14 cellular contexts compared by ENCODE assay signal in the genomic region with DNA sequence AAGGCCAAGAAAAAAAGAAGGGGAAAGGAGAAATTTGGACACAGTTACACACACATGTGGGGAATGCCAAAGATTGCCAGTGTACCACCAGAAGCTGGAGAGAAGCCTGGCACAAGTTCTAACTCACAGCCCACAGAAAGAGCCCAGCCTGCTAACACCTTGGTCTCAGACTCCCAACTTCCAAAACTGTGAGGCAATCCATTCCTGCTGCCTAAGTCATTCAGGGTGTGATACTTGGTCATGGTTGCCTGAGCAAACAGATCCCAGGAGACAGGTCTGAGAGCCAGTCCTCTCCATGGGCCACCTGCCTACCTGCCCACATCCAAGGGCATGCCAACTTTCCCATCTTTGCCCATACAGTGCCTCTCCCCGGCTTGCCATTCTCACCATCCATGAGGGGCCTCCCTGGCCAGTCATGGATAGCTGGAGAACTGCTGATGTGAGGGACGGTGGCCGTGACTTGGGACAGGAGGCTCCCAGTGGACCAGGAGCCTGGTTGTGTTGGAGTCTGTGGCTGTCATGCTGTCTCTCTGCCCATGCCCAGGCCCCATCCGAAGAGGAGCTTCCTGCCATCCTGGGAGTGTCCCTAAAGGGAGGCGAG.
A peak's percentile ranks its signal among the peaks of the same experiment; 100 is the strongest.
DNase-seq lines count a peak whose midpoint lies in the region; ATAC-seq and TF ChIP-seq lines count a peak whose summit lies in the region.
"Had no signal": no experiment of that assay in that cellular context is flagged by ENCODE, and none has a peak within 500 bp of the region (broad histone marks: within the 10 kb centered on the region; RNA-seq: fewer than 3 reads in every experiment).

No MANE protein-coding gene starts in this region.

- H3K27ac ChIP-seq in RWPE2 (ENCODE audit: poor library complexity, severe bottlenecking) (no peak overlapping the region), foreskin keratinocyte (no peak overlapping the region), A673 (ENCODE audit: low read depth, low read length, poor library complexity, severe bottlenecking) (no peak overlapping the region)
- H3K27ac ChIP-seq: spleen had no signal

- intact Hi-C loops in A673 (cut with micrococcal nuclease; ENCODE audit: unreplicated experiment): no loop called here
- intact Hi-C loops in activated naive CD4-positive, alpha-beta T cell treated with anti-CD3 and anti-CD28 coated beads for 36 hours (cut with micrococcal nuclease): no loop called here

- peaks cover 2% of the 10 kb centered on the region for H3K4me1 Mint-ChIP-seq in activated naive CD8-positive, alpha-beta T cell treated with anti-CD3 and anti-CD28 coated beads, Interleukin-2, amount 10 ng/mL, durations not matched to agents 7 days and 5 days
- H3K4me1 Mint-ChIP-seq in activated naive CD8-positive, alpha-beta T cell treated with anti-CD3 and anti-CD28 coated beads, Interleukin-2, amount 50 U/mL, for 24 hours: no peaks in the 10 kb centered on the region
- no peaks in the 10 kb centered on the region for H3K4me1 Mint-ChIP-seq in activated naive CD4-positive, alpha-beta T cell treated with anti-CD3 and anti-CD28 coated beads for 36 hours (ENCODE audit: low read depth)

- H3K36me3 ChIP-seq in RWPE2 (ENCODE audit: low read depth): no peaks in the 10 kb centered on the region
- H3K36me3 ChIP-seq in A673 (ENCODE audit: insufficient read depth, low read length, poor library complexity, severe bottlenecking): no peaks in the 10 kb centered on the region
- H3K36me3 ChIP-seq: spleen had no signal

- H3K9me3 Mint-ChIP-seq in activated naive CD8-positive, alpha-beta T cell treated with anti-CD3 and anti-CD28 coated beads, Interleukin-2, amount 10 ng/mL, durations not matched to agents 7 days and 5 days: peaks cover 2% of the 10 kb centered on the region
- no peaks in the 10 kb centered on the region for H3K9me3 Mint-ChIP-seq in activated naive CD8-positive, alpha-beta T cell treated with anti-CD3 and anti-CD28 coated beads, Interleukin-2, amount 50 U/mL, for 24 hours
- peaks cover 2% of the 10 kb centered on the region for H3K9me3 Mint-ChIP-seq in activated naive CD4-positive, alpha-beta T cell treated with anti-CD3 and anti-CD28 coated beads for 36 hours

- H3K4me3 Mint-ChIP-seq in activated naive CD8-positive, alpha-beta T cell treated with anti-CD3 and anti-CD28 coated beads, Interleukin-2, amount 10 ng/mL, durations not matched to agents 7 days and 5 days: no peak overlapping the region
- H3K4me3 Mint-ChIP-seq in activated naive CD8-positive, alpha-beta T cell treated with anti-CD3 and anti-CD28 coated beads, Interleukin-2, amount 50 U/mL, for 24 hours: no peak overlapping the region
- no peak overlapping the region for H3K4me3 Mint-ChIP-seq in activated naive CD4-positive, alpha-beta T cell treated with anti-CD3 and anti-CD28 coated beads for 36 hours
- H3K4me3 Mint-ChIP-seq: activated T-cell treated with anti-CD3 and anti-CD28 coated beads, Interleukin-2, amount 50 U/mL, for 4 hours had no signal

- CTCF ChIA-PET in A673 (lab: Charles Lee): no interaction called here
- CTCF ChIA-PET in activated naive CD4-positive, alpha-beta T cell treated with anti-CD3 and anti-CD28 coated beads for 36 hours (lab: Charles Lee): no interaction called here

- H3K36me3 Mint-ChIP-seq in activated naive CD8-positive, alpha-beta T cell treated with anti-CD3 and anti-CD28 coated beads, Interleukin-2, amount 10 ng/mL, durations not matched to agents 7 days and 5 days: no peaks in the 10 kb centered on the region
- no peaks in the 10 kb centered on the region for H3K36me3 Mint-ChIP-seq in activated naive CD8-positive, alpha-beta T cell treated with anti-CD3 and anti-CD28 coated beads, Interleukin-2, amount 50 U/mL, for 24 hours (ENCODE audit: low read depth)
- no peaks in the 10 kb centered on the region for H3K36me3 Mint-ChIP-seq in activated naive CD4-positive, alpha-beta T cell treated with anti-CD3 and anti-CD28 coated beads for 36 hours (ENCODE audit: low read depth)

- POLR2A ChIA-PET in activated naive CD8-positive, alpha-beta T cell treated with anti-CD3 and anti-CD28 coated beads, Interleukin-2, amount 10 ng/mL, durations not matched to agents 7 days and 5 days (lab: Charles Lee): no interaction called here
- POLR2A ChIA-PET in A673 (lab: Charles Lee; ENCODE audit: low non-redundant PET): interaction anchor here (0.6 kb wide), 1 partner anchor 19 kb away, joined by 4 read pairs; no protein-coding TSS in a partner anchor

- TF ChIP-seq CTCF in RWPE2 (IDR thresholded peaks at IDR 0.05; ENCODE audit: poor library complexity, severe bottlenecking): no peak
- no peak for TF ChIP-seq CTCF in foreskin keratinocyte (conservative IDR thresholded peaks at IDR 0.05)
- TF ChIP-seq CTCF in A673 (conservative IDR thresholded peaks at IDR 0.05; ENCODE audit: low read depth, low read length): no peak

- H3K4me3 ChIP-seq in RWPE2 (ENCODE audit: severe bottlenecking): no peak overlapping the region
- no peak overlapping the region for H3K4me3 ChIP-seq in A673 (ENCODE audit: low read depth, low read length, poor library complexity, severe bottlenecking)
- H3K4me3 ChIP-seq: spleen had no signal

- peaks cover 27% of the 10 kb centered on the region for H3K27me3 Mint-ChIP-seq in activated naive CD8-positive, alpha-beta T cell treated with anti-CD3 and anti-CD28 coated beads, Interleukin-2, amount 10 ng/mL, durations not matched to agents 7 days and 5 days
- H3K27me3 Mint-ChIP-seq in activated naive CD8-positive, alpha-beta T cell treated with anti-CD3 and anti-CD28 coated beads, Interleukin-2, amount 50 U/mL, for 24 hours: peaks cover 9% of the 10 kb centered on the region
- peaks cover 17% of the 10 kb centered on the region for H3K27me3 Mint-ChIP-seq in activated naive CD4-positive, alpha-beta T cell treated with anti-CD3 and anti-CD28 coated beads for 36 hours (ENCODE audit: low read depth)

- ATAC-seq in activated naive CD8-positive, alpha-beta T cell treated with anti-CD3 and anti-CD28 coated beads, Interleukin-2, amount 10 ng/mL, durations not matched to agents 7 days and 5 days (ENCODE audit: low read depth): no peak
- ATAC-seq in activated naive CD8-positive, alpha-beta T cell treated with anti-CD3 and anti-CD28 coated beads, Interleukin-2, amount 50 U/mL, for 24 hours: no peak
- peak; percentile 96 for ATAC-seq in RWPE2 (ENCODE audit: low read depth)
- peak; percentile 48 for ATAC-seq in foreskin keratinocyte
- ATAC-seq: activated T-cell treated with anti-CD3 and anti-CD28 coated beads, Interleukin-2, amount 50 U/mL, for 4 hours had no signal

- H3K27me3 ChIP-seq in RWPE2 (ENCODE audit: insufficient read depth, poor library complexity, severe bottlenecking) (no peaks in the 10 kb centered on the region), foreskin keratinocyte (no peaks in the 10 kb centered on the region), A673 (replicated peaks; ENCODE audit: insufficient read depth, low read depth, low read length, poor library complexity) (no peaks in the 10 kb centered on the region)

- DNase-seq in activated naive CD8-positive, alpha-beta T cell treated with anti-CD3 and anti-CD28 coated beads, Interleukin-2, amount 10 ng/mL, durations not matched to agents 7 days and 5 days: peak; percentile 7
- no peak for DNase-seq in activated naive CD8-positive, alpha-beta T cell treated with anti-CD3 and anti-CD28 coated beads, Interleukin-2, amount 50 U/mL, for 24 hours
- DNase-seq in RWPE2 (ENCODE audit: low spot score) (no peak), foreskin keratinocyte (peak; percentile 25 to 66), A673 (ENCODE audit: low spot score) (no peak), NCI-H2081 (lab: John Stamatoyannopoulos, UW) (no peak)
- peak; percentile 7 for DNase-seq in stimulated activated CD8-positive, alpha-beta memory T cell treated with anti-CD3 and anti-CD28 coated beads, Interleukin-4, amount 100 ng/mL, for 48 hours
- no peak for DNase-seq in activated naive CD4-positive, alpha-beta T cell treated with anti-CD3 and anti-CD28 coated beads for 36 hours
- DNase-seq: activated CD4-positive, CD25-positive, alpha-beta regulatory T cell; activated T-cell treated with anti-CD3 and anti-CD28 coated beads, Interleukin-2, amount 50 U/mL, for 4 hours; COR-L47; cortex of kidney; midbrain; spleen had no signal

- H3K4me1 ChIP-seq in RWPE2 (ENCODE audit: insufficient read depth, poor library complexity, severe bottlenecking) (no peaks in the 10 kb centered on the region), foreskin keratinocyte (no peaks in the 10 kb centered on the region), A673 (ENCODE audit: insufficient read depth, low read length, poor library complexity, severe bottlenecking) (no peaks in the 10 kb centered on the region)

- BruUV-seq in A673 (replicated peaks; lab: Mats Ljungman, UMichigan): no TSS peak

- H3K9me3 ChIP-seq in RWPE2 (ENCODE audit: severe bottlenecking): no peaks in the 10 kb centered on the region
- peaks cover 5% of the 10 kb centered on the region for H3K9me3 ChIP-seq in A673 (ENCODE audit: low read depth, low read length, poor library complexity, severe bottlenecking)

- H3K27ac Mint-ChIP-seq in activated naive CD8-positive, alpha-beta T cell treated with anti-CD3 and anti-CD28 coated beads, Interleukin-2, amount 10 ng/mL, durations not matched to agents 7 days and 5 days: no peak overlapping the region
- no peak overlapping the region for H3K27ac Mint-ChIP-seq in activated naive CD8-positive, alpha-beta T cell treated with anti-CD3 and anti-CD28 coated beads, Interleukin-2, amount 50 U/mL, for 24 hours
- no peak overlapping the region for H3K27ac Mint-ChIP-seq in activated naive CD4-positive, alpha-beta T cell treated with anti-CD3 and anti-CD28 coated beads for 36 hours

Comparison
In these comparisons a context has a peak if more than half of its experiments do, and no peak if none do; other contexts are left out.
1. DNase-seq: peak in activated naive CD8-positive, alpha-beta T cell treated with anti-CD3 and anti-CD28 coated beads, Interleukin-2, amount 10 ng/mL, durations not matched to agents 7 days and 5 days (single experiment), foreskin keratinocyte (2 of 2) and stimulated activated CD8-positive, alpha-beta memory T cell treated with anti-CD3 and anti-CD28 coated beads, Interleukin-4, amount 100 ng/mL, for 48 hours (single experiment); none in activated naive CD8-positive, alpha-beta T cell treated with anti-CD3 and anti-CD28 coated beads, Interleukin-2, amount 50 U/mL, for 24 hours (single experiment), RWPE2 (single experiment), A673 (single experiment), activated naive CD4-positive, alpha-beta T cell treated with anti-CD3 and anti-CD28 coated beads for 36 hours (single experiment) and NCI-H2081 (0 of 2).
2. ATAC-seq: peak in RWPE2 (single experiment) and foreskin keratinocyte (single experiment); none in activated naive CD8-positive, alpha-beta T cell treated with anti-CD3 and anti-CD28 coated beads, Interleukin-2, amount 10 ng/mL, durations not matched to agents 7 days and 5 days (single experiment) and activated naive CD8-positive, alpha-beta T cell treated with anti-CD3 and anti-CD28 coated beads, Interleukin-2, amount 50 U/mL, for 24 hours (single experiment).